ENCODE assay signal across 1 cellular context in genomic region chr13:74101436-74101835, GRCh38.
A peak's percentile ranks its signal among the peaks of the same experiment; 100 is the strongest.
TF ChIP-seq lines count a peak whose summit lies in the region.

No MANE protein-coding gene starts in this region.

TF ChIP-seq in GM12878, 131 proteins besides CTCF, POLR2A, EP300 and RAD21:
- no peak for TF ChIP-seq NR2C2 (IDR thresholded peaks at IDR 0.05; ENCODE audit: borderline replicate concordance, control insufficient read depth, insufficient read length, low read depth)
- TF ChIP-seq SPI1 (IDR thresholded peaks at IDR 0.05; ENCODE audit: borderline replicate concordance, insufficient read depth, low read depth, low read length), result peak; percentile 64; the same call in 1 of the 2 replicates
- TF ChIP-seq, protein P1, sequence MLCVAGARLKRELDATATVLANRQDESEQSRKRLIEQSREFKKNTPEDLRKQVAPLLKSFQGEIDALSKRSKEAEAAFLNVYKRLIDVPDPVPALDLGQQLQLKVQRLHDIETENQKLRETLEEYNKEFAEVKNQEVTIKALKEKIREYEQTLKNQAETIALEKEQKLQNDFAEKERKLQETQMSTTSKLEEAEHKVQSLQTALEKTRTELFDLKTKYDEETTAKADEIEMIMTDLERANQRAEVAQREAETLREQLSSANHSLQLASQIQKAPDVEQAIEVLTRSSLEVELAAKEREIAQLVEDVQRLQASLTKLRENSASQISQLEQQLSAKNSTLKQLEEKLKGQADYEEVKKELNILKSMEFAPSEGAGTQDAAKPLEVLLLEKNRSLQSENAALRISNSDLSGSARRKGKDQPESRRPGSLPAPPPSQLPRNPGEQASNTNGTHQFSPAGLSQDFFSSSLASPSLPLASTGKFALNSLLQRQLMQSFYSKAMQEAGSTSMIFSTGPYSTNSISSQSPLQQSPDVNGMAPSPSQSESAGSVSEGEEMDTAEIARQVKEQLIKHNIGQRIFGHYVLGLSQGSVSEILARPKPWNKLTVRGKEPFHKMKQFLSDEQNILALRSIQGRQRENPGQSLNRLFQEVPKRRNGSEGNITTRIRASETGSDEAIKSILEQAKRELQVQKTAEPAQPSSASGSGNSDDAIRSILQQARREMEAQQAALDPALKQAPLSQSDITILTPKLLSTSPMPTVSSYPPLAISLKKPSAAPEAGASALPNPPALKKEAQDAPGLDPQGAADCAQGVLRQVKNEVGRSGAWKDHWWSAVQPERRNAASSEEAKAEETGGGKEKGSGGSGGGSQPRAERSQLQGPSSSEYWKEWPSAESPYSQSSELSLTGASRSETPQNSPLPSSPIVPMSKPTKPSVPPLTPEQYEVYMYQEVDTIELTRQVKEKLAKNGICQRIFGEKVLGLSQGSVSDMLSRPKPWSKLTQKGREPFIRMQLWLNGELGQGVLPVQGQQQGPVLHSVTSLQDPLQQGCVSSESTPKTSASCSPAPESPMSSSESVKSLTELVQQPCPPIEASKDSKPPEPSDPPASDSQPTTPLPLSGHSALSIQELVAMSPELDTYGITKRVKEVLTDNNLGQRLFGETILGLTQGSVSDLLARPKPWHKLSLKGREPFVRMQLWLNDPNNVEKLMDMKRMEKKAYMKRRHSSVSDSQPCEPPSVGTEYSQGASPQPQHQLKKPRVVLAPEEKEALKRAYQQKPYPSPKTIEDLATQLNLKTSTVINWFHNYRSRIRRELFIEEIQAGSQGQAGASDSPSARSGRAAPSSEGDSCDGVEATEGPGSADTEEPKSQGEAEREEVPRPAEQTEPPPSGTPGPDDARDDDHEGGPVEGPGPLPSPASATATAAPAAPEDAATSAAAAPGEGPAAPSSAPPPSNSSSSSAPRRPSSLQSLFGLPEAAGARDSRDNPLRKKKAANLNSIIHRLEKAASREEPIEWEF (IDR thresholded peaks at IDR 0.05; ENCODE audit: insufficient replicate concordance, low read depth, low read length), result no peak
